Comparison of ENCODE assay signal across 1 cellular context in the genomic region with DNA sequence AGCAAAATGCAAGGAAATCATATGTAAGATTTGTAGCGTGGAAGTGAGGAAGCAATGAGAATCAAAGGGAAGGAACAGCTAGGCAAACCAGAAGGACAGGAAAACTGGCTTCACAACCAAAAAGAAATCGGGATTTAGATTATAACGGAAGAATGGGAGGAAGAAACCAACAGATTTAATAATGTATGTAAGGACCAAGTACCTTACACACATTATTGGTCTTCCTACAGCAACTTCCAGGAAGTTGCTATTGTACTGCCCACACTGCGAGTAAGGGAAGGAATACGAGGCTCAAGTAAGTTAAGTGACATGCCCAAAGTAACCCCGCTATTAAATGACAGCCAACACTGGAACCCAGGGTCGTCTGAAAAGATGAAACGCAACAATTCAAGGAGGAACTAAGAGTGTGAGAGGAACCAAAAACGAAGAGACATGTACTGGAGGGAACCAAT.
TF ChIP-seq lines count a peak whose summit lies in the region.

No MANE protein-coding gene starts in this region.

TF ChIP-seq in A549, 52 proteins besides CTCF, POLR2A, EP300 and RAD21:
- TF ChIP-seq, protein P1, sequence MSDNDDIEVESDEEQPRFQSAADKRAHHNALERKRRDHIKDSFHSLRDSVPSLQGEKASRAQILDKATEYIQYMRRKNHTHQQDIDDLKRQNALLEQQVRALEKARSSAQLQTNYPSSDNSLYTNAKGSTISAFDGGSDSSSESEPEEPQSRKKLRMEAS (IDR thresholded peaks at IDR 0.05) = peak; percentile 65; the same call in 1 of the 2 replicates
- TF ChIP-seq, protein P2, sequence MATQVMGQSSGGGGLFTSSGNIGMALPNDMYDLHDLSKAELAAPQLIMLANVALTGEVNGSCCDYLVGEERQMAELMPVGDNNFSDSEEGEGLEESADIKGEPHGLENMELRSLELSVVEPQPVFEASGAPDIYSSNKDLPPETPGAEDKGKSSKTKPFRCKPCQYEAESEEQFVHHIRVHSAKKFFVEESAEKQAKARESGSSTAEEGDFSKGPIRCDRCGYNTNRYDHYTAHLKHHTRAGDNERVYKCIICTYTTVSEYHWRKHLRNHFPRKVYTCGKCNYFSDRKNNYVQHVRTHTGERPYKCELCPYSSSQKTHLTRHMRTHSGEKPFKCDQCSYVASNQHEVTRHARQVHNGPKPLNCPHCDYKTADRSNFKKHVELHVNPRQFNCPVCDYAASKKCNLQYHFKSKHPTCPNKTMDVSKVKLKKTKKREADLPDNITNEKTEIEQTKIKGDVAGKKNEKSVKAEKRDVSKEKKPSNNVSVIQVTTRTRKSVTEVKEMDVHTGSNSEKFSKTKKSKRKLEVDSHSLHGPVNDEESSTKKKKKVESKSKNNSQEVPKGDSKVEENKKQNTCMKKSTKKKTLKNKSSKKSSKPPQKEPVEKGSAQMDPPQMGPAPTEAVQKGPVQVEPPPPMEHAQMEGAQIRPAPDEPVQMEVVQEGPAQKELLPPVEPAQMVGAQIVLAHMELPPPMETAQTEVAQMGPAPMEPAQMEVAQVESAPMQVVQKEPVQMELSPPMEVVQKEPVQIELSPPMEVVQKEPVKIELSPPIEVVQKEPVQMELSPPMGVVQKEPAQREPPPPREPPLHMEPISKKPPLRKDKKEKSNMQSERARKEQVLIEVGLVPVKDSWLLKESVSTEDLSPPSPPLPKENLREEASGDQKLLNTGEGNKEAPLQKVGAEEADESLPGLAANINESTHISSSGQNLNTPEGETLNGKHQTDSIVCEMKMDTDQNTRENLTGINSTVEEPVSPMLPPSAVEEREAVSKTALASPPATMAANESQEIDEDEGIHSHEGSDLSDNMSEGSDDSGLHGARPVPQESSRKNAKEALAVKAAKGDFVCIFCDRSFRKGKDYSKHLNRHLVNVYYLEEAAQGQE (IDR thresholded peaks at IDR 0.05) = no peak
- TF ChIP-seq ESRRA (IDR thresholded peaks at IDR 0.05; ENCODE audit: borderline replicate concordance, low read length) = 0 out of 2 replicates have a peak, but pooled peaks have one; percentile 54
TF ChIP-seq in A549: peak in this region for 2.
